19 cellular contexts compared by ENCODE assay signal in genomic region chr12:123839826-123840225, GRCh38.
DNase-seq lines count a peak whose midpoint lies in the region; ATAC-seq and TF ChIP-seq lines count a peak whose summit lies in the region.
"Had no signal": no experiment of that assay in that cellular context is flagged by ENCODE, and none has a peak within 500 bp of the region (broad histone marks: within the 10 kb centered on the region; RNA-seq: fewer than 3 reads in every experiment).

No MANE protein-coding gene starts in this region.

- no peak overlapping the region for H4K91ac ChIP-seq in trophoblast cell (ENCODE audit: low read depth, low read length)

- H3K4ac ChIP-seq in trophoblast cell (ENCODE audit: low read depth, low read length), result no peak overlapping the region

- DNase-seq in T-helper 17 cell (no peak), globus pallidus (ENCODE audit: low spot score) (peak; percentile 7), trophoblast cell (no peak), testis (no peak), left colon (no peak)
- DNase-seq: EL, GF-D8, Kasumi-1, NCI-H1105, NCI-H146, NCI-H2029 treated with DMSO at 0.1 percent for 48 hours, NCI-H2171 treated with DMSO at 0.1 percent for 48 hours, NCI-H524 treated with DMSO at 0.1 percent for 48 hours, NCI-H82, Peyer's patch had no signal

- H3K4me3 ChIP-seq in HEK293 (ENCODE audit: low read depth, low read length) (no peak overlapping the region), trophoblast cell (ENCODE audit: low read depth, low read length) (no peak overlapping the region), testis (no peak overlapping the region)
- H3K4me3 ChIP-seq: A549, Peyer's patch had no signal

- WGBS in trophoblast cell (ENCODE audit: extremely low coverage, insufficient coverage, insufficient read length), result no CpG with 5 or more reads among the region's 6 CpGs
- WGBS in testis, 2 donors, result 81 to 94% methylated on average over 6 of the region's 6 CpGs

- no peak overlapping the region for H3K14ac ChIP-seq in trophoblast cell (ENCODE audit: low read length)

- no peak overlapping the region for H3K18ac ChIP-seq in trophoblast cell (ENCODE audit: low read length)

- no peaks in the 10 kb centered on the region for H3K4me1 ChIP-seq in HEK293 (ENCODE audit: control insufficient read depth, insufficient read depth, low read length)
- peaks cover 0 to 6% of the 10 kb centered on the region in 2 experiments for H3K4me1 ChIP-seq in trophoblast cell (ENCODE audit: control insufficient read depth in 1 of 2, insufficient read depth in 2 of 2, low read length in 2 of 2)
- no peaks in the 10 kb centered on the region for H3K4me1 ChIP-seq in testis
- H3K4me1 ChIP-seq: A549, Peyer's patch had no signal

- no peak for TF ChIP-seq POLR2A in testis (IDR thresholded peaks at IDR 0.05)

- POLR2A ChIA-PET in HEK293 (lab: Yijun Ruan, JAX), result no interaction called here

- H3K27ac Mint-ChIP-seq in T-helper 17 cell, result peak overlapping the region; percentile 62
- H3K27ac Mint-ChIP-seq: B cell had no signal

- H3K36me3 ChIP-seq in HEK293 (ENCODE audit: control insufficient read depth in 2 of 2, insufficient read depth in 1 of 2, low read length in 2 of 2) (no peaks in the 10 kb centered on the region), trophoblast cell (ENCODE audit: control insufficient read depth in 1 of 2, insufficient read depth in 2 of 2, low read length in 2 of 2) (no peaks in the 10 kb centered on the region), testis (ENCODE audit: low read depth, missing control alignments) (no peaks in the 10 kb centered on the region)
- H3K36me3 ChIP-seq: Peyer's patch had no signal

- H3K27me3 ChIP-seq in trophoblast cell (ENCODE audit: insufficient read depth, low read length) (no peaks in the 10 kb centered on the region), testis (no peaks in the 10 kb centered on the region)
- H3K27me3 ChIP-seq: Peyer's patch had no signal

- H3K27ac ChIP-seq in HEK293 (ENCODE audit: extremely low read depth, low read depth, low read length), result no peak overlapping the region
- peak overlapping the region; percentile 33 for H3K27ac ChIP-seq in trophoblast cell (ENCODE audit: low read depth, low read length)
- no peak overlapping the region for H3K27ac ChIP-seq in testis
- H3K27ac ChIP-seq: A549, Peyer's patch had no signal

- H3K9me3 ChIP-seq in HEK293 (ENCODE audit: control insufficient read depth, insufficient read depth, low read depth, low read length), result no peaks in the 10 kb centered on the region
- no peaks in the 10 kb centered on the region for H3K9me3 ChIP-seq in T-helper 17 cell (ENCODE audit: control insufficient read depth, low read length, poor library complexity, severe bottlenecking)
- peaks cover 3% of the 10 kb centered on the region for H3K9me3 ChIP-seq in trophoblast cell (ENCODE audit: insufficient read depth, low read depth, low read length)
- no peaks in the 10 kb centered on the region for H3K9me3 ChIP-seq in testis
- H3K9me3 ChIP-seq: Peyer's patch had no signal

- H4K12ac ChIP-seq in trophoblast cell (ENCODE audit: low read depth, low read length), result no peak overlapping the region

- no peak overlapping the region for H2BK120ac ChIP-seq in trophoblast cell (ENCODE audit: insufficient read depth, low read length, poor library complexity)

- no peak overlapping the region for H2AK5ac ChIP-seq in trophoblast cell (ENCODE audit: low read length)

- H3K27me3 Mint-ChIP-seq in T-helper 17 cell, result peaks cover 22% of the 10 kb centered on the region

- H3K4me1 Mint-ChIP-seq in T-helper 17 cell, result peaks cover 3% of the 10 kb centered on the region
- H3K4me1 Mint-ChIP-seq: B cell had no signal

- H2AFZ ChIP-seq in trophoblast cell (ENCODE audit: insufficient read depth, low read length, poor library complexity), result no peak overlapping the region

- H2BK5ac ChIP-seq in trophoblast cell (ENCODE audit: low read depth, low read length, poor library complexity), result no peak overlapping the region

- H2BK12ac ChIP-seq in trophoblast cell (ENCODE audit: low read length), result no peak overlapping the region

- H3K79me2 ChIP-seq in trophoblast cell (ENCODE audit: control insufficient read depth, insufficient read depth, low read length, poor library complexity), result no peaks in the 10 kb centered on the region

- H3K4me2 ChIP-seq in trophoblast cell (ENCODE audit: low read length), result no peak overlapping the region
- H3K4me2 ChIP-seq: A549 had no signal

- H4K8ac ChIP-seq in trophoblast cell (ENCODE audit: low read depth, low read length), result no peak overlapping the region

- H3K23ac ChIP-seq in trophoblast cell (ENCODE audit: low read length), result no peak overlapping the region

- H3K36me3 Mint-ChIP-seq in T-helper 17 cell (ENCODE audit: low read depth), result no peaks in the 10 kb centered on the region

- H3K9ac ChIP-seq in trophoblast cell (ENCODE audit: low read length), result no peak overlapping the region

- intact Hi-C loops in testis (cut with DNase I; ENCODE audit: low total_unique reads), result no loop called here
- intact Hi-C loops in left colon (cut with DNase I, micrococcal nuclease), result no loop called here

- peaks cover 3% of the 10 kb centered on the region for H3K79me1 ChIP-seq in trophoblast cell (ENCODE audit: low read length)

- no peak for TF ChIP-seq CTCF in HEK293 (tag by site-specific recombination; IDR thresholded peaks at IDR 0.05)
- no peak for TF ChIP-seq CTCF in testis (IDR thresholded peaks at IDR 0.05)

- ATAC-seq in T-helper 17 cell (no peak), HG03045 (IDR thresholded peaks at IDR 0.05; ENCODE audit: unreplicated experiment) (no peak), left colon (no peak)
- ATAC-seq: A549 had no signal

- CTCF ChIA-PET in HEK293 (lab: Yijun Ruan, JAX), result interaction anchor here (0.6 kb wide), 1 partner anchor 335 kb away, joined by 3 read pairs; no protein-coding TSS in a partner anchor

- H3K4me3 Mint-ChIP-seq in T-helper 17 cell, result no peak overlapping the region
- H3K4me3 Mint-ChIP-seq: B cell had no signal

TF ChIP-seq in HEK293, 187 proteins besides CTCF, POLR2A, EP300 and RAD21:
- TF ChIP-seq ZNF175 (tag by site-specific recombination; IDR thresholded peaks at IDR 0.05), result no peak
- TF ChIP-seq ZNF549 (tag by site-specific recombination; IDR thresholded peaks at IDR 0.05), result 0 out of 2 replicates have a peak, but pooled peaks have one; percentile 23
